ENCODE assay signal across 17 cellular contexts in genomic region chr7:12456506-12456905, GRCh38. TPM values are rescaled to one million over a fixed set of nuclear protein-coding genes. Genes with fewer than 3 reads are reported as not detected.
DNase-seq lines count a peak whose midpoint lies in the region; ATAC-seq and TF ChIP-seq lines count a peak whose summit lies in the region.
"Had no signal": no experiment of that assay in that cellular context is flagged by ENCODE, and none has a peak within 500 bp of the region (broad histone marks: within the 10 kb centered on the region; RNA-seq: fewer than 3 reads in every experiment).

No MANE protein-coding gene starts in this region.

- in situ Hi-C loops in gastrocnemius medialis (cut with MboI; ENCODE audit: low sequenced_read_pairs in 4 of 4): no loop called here

- H3K27ac ChIP-seq in cardiac muscle cell (no peak overlapping the region), gastrocnemius medialis (no peak overlapping the region)

- DNase-seq in cardiac muscle cell (ENCODE audit: low read depth in 1 of 2, low spot score in 1 of 2): peak; percentile 3 to 32
- no peak for DNase-seq in left cardiac atrium
- peak; percentile 23 for DNase-seq in NCI-H226
- DNase-seq in dermis blood vessel endothelial cell: peak; percentile 7
- no peak for DNase-seq in activated CD4-positive, alpha-beta T cell treated with anti-CD3 and anti-CD28 coated beads for 48 hours
- no peak for DNase-seq in gastrocnemius medialis
- no peak for DNase-seq in AG20443 (ENCODE audit: low spot score)
- DNase-seq: activated CD4-positive, alpha-beta T cell treated with anti-CD3 and anti-CD28 coated beads for 36 hours; activated CD8-positive, alpha-beta memory T cell treated with anti-CD3 and anti-CD28 coated beads, Interleukin-2, amount 50 U/mL, for 4 hours; activated naive CD4-positive, alpha-beta T cell; KBM-7; NCI-H1930; retina; SHP77 treated with DMSO at 0.1 percent for 48 hours had no signal

- no peaks in the 10 kb centered on the region for H3K36me3 ChIP-seq in cardiac muscle cell
- no peaks in the 10 kb centered on the region for H3K36me3 ChIP-seq in gastrocnemius medialis

- ATAC-seq in left cardiac atrium: no peak
- ATAC-seq in gastrocnemius medialis: no peak
- no peak for ATAC-seq in GM19395 (IDR thresholded peaks at IDR 0.05; ENCODE audit: unreplicated experiment)
- ATAC-seq: activated CD4-positive, alpha-beta T cell treated with anti-CD3 and anti-CD28 coated beads for 36 hours; esophagus mucosa; GM23338 had no signal

- no peak for TF ChIP-seq POLR2A in gastrocnemius medialis (IDR thresholded peaks at IDR 0.05)

- intact Hi-C loops in left cardiac atrium (cut with DNase I): loop anchor here in 1 of 2 donors (5.0 kb wide), 1 partner anchor 36 kb away; no protein-coding TSS in a partner anchor
- intact Hi-C loops in gastrocnemius medialis (cut with DNase I; ENCODE audit: low total_unique reads): no loop called here

- no peaks in the 10 kb centered on the region for H3K9me3 ChIP-seq in cardiac muscle cell (ENCODE audit: low read depth)
- H3K9me3 ChIP-seq in gastrocnemius medialis: no peaks in the 10 kb centered on the region

- no peaks in the 10 kb centered on the region for H3K4me1 ChIP-seq in cardiac muscle cell (ENCODE audit: low read depth)
- no peaks in the 10 kb centered on the region for H3K4me1 ChIP-seq in gastrocnemius medialis

- H3K27me3 ChIP-seq in cardiac muscle cell (no peaks in the 10 kb centered on the region), gastrocnemius medialis (no peaks in the 10 kb centered on the region)

- H3K4me3 ChIP-seq in cardiac muscle cell (no peak overlapping the region), gastrocnemius medialis (no peak overlapping the region)
- H3K4me3 ChIP-seq: GM23338 had no signal

- TF ChIP-seq CTCF in cardiac muscle cell (IDR thresholded peaks at IDR 0.05; ENCODE audit: low read depth, low read length): no peak
- TF ChIP-seq CTCF in gastrocnemius medialis (IDR thresholded peaks at IDR 0.05 in 4 of 5, conservative IDR thresholded peaks at IDR 0.05 in 1 of 5): no peak

RNA-seq across cellular contexts. Expression of gene VWDE, which starts 52.8 kb away (rescaled TPM):
- total RNA-seq in cardiac muscle cell: 46.3 and 95.8 TPM in 2 replicates
- polyA plus RNA-seq in cardiac muscle cell: 51.5 and 104 TPM in 2 replicates
- 1 to 10 TPM; 7.3 to 8.8 TPM for total RNA-seq in left cardiac atrium
- not detected in 2 replicates for total RNA-seq in dermis blood vessel endothelial cell
- not detected for total RNA-seq in gastrocnemius medialis

Comparison
In these comparisons a context has a peak if more than half of its experiments do, and no peak if none do; other contexts are left out.
1. DNase-seq: peak in cardiac muscle cell (2 of 2), NCI-H226 (single experiment) and dermis blood vessel endothelial cell (single experiment); none in left cardiac atrium (single experiment), activated CD4-positive, alpha-beta T cell treated with anti-CD3 and anti-CD28 coated beads for 48 hours (single experiment), gastrocnemius medialis (0 of 2) and AG20443 (single experiment).